25 cellular contexts compared by ENCODE assay signal in genomic region chrX:93420090-93420489, GRCh38.
DNase-seq lines count a peak whose midpoint lies in the region; ATAC-seq and TF ChIP-seq lines count a peak whose summit lies in the region.
"Had no signal": no experiment of that assay in that cellular context is flagged by ENCODE, and none has a peak within 500 bp of the region (broad histone marks: within the 10 kb centered on the region; RNA-seq: fewer than 3 reads in every experiment).

No MANE protein-coding gene starts in this region.

- no peaks in the 10 kb centered on the region for H3K9me3 ChIP-seq in body of pancreas
- no peaks in the 10 kb centered on the region for H3K9me3 ChIP-seq in left lung
- no peaks in the 10 kb centered on the region for H3K9me3 ChIP-seq in parathyroid adenoma (ENCODE audit: control insufficient read depth, low read length)
- H3K9me3 ChIP-seq: BLaER1, SJCRH30 had no signal

- no peaks in the 10 kb centered on the region for H3K36me3 ChIP-seq in body of pancreas (replicated peaks in 1 of 2; ENCODE audit: insufficient read depth in 1 of 2, low read depth in 2 of 2)
- H3K36me3 ChIP-seq in left lung = no peaks in the 10 kb centered on the region
- H3K36me3 ChIP-seq in parathyroid adenoma (ENCODE audit: control insufficient read depth, insufficient read depth, low read length) = no peaks in the 10 kb centered on the region
- H3K36me3 ChIP-seq: BLaER1, SJCRH30 had no signal

- DNase-seq in NCI-H510A treated with DMSO at 0.1 percent for 48 hours (lab: John Stamatoyannopoulos, UW) (peak; percentile 1), NCI-H510A (lab: John Stamatoyannopoulos, UW) (no peak), body of pancreas (peak in 1 of 4 donors; percentile 23), left lung (no peak), GM19240 (ENCODE audit: insufficient read length, low spot score) (no peak), DMS79 (lab: John Stamatoyannopoulos, UW) (no peak)
- no peak for DNase-seq in activated CD4-positive, CD25-positive, alpha-beta regulatory T cell treated with anti-CD3 and anti-CD28 coated beads, Interleukin-2, amount 50 U/mL, for 72 hours
- DNase-seq: 8988T; CD4-positive, CD25-positive, alpha-beta regulatory T cell; EL; GF-D8; GOT3; HCEC 1CT; IMR-90; KG1; MM.1S; NCI-H2029 treated with DMSO at 0.1 percent for 48 hours; NCI-H2171 treated with DMSO at 0.1 percent for 48 hours; NCI-H345; NCI-H524 treated with DMSO at 0.1 percent for 48 hours; PC-9; SJCRH30 had no signal

- H2AFZ ChIP-seq in parathyroid adenoma = peak overlapping the region; percentile 62
- H2AFZ ChIP-seq: PC-9 had no signal

- no peak for TF ChIP-seq POLR2A in body of pancreas (IDR thresholded peaks at IDR 0.05)

- H3K27me3 ChIP-seq in body of pancreas (no peaks in the 10 kb centered on the region), left lung (no peaks in the 10 kb centered on the region), parathyroid adenoma (ENCODE audit: control insufficient read depth, insufficient read depth, low read length) (no peaks in the 10 kb centered on the region)
- H3K27me3 ChIP-seq: SJCRH30 had no signal

- TF ChIP-seq CTCF in body of pancreas (IDR thresholded peaks at IDR 0.05) (no peak), left lung (IDR thresholded peaks at IDR 0.05) (no peak), parathyroid adenoma (IDR thresholded peaks at IDR 0.05) (no peak)

- H3K27ac ChIP-seq in body of pancreas = peak overlapping the region in 3 of 4 donors; percentile 25 to 44 (median 44)
- no peak overlapping the region for H3K27ac ChIP-seq in left lung
- H3K27ac ChIP-seq in parathyroid adenoma = no peak overlapping the region
- H3K27ac ChIP-seq: BLaER1, PC-9, SJCRH30 had no signal

- intact Hi-C loops in body of pancreas (cut with DNase I) = no loop called here
- intact Hi-C loops in left lung (cut with DNase I) = no loop called here

- WGBS in body of pancreas, 2 donors = 20 to 31% methylated on average over 2 of the region's 2 CpGs

- H3K4me1 ChIP-seq in body of pancreas (no peaks in the 10 kb centered on the region), left lung (no peaks in the 10 kb centered on the region), parathyroid adenoma (no peaks in the 10 kb centered on the region)
- H3K4me1 ChIP-seq: BLaER1, SJCRH30 had no signal

- peak; percentile 82 for ATAC-seq in body of pancreas
- ATAC-seq in left lung = peak; percentile 50
- ATAC-seq: Right ventricle myocardium inferior had no signal

- H3K9ac ChIP-seq in parathyroid adenoma = no peak overlapping the region
- H3K9ac ChIP-seq: BLaER1 had no signal

- H3K4me3 ChIP-seq in body of pancreas = no peak overlapping the region
- H3K4me3 ChIP-seq in left lung = no peak overlapping the region
- H3K4me3 ChIP-seq in parathyroid adenoma (ENCODE audit: low read depth, low read length) = no peak overlapping the region
- H3K4me3 ChIP-seq: BLaER1, PC-9, SJCRH30 had no signal

- no peaks in the 10 kb centered on the region for H3K79me2 ChIP-seq in parathyroid adenoma

- H3K4me2 ChIP-seq in parathyroid adenoma (ENCODE audit: low read length) = no peak overlapping the region
- H3K4me2 ChIP-seq: BLaER1, PC-9 had no signal

Comparison
In these comparisons a context has a peak if more than half of its experiments do, and no peak if none do; other contexts are left out.
1. H3K27ac ChIP-seq: peak in body of pancreas (3 of 4); none in left lung (0 of 2) and parathyroid adenoma (single experiment).